ENCODE assay signal across 31 cellular contexts in the genomic region with DNA sequence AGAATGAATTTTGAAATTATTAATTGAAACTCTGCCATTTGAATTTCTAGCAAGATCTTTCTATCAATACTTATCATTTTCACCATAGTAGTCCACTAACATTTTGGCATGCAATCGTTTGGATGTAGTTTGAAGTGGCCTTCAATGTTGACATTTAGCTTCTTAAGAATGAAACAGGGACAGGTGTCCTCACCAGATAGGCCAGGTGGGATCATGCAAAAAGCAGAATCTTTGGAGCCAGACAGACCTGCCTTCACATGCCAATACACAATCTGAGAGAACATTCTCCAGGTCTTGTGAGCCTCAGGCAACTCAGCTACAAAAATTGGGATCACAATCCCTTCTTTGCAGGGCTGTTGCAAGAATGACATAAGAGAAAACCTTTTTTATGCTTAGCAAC.
"Had no signal": no experiment of that assay in that cellular context is flagged by ENCODE, and none has a peak within 500 bp of the region (broad histone marks: within the 10 kb centered on the region; RNA-seq: fewer than 3 reads in every experiment).

No MANE protein-coding gene starts in this region.

- H2AFZ ChIP-seq: PC-9 had no signal

- H3K27ac ChIP-seq: KMS-11, PC-9, RWPE1, SJCRH30, SK-N-MC had no signal

- H3K4me3 ChIP-seq: PC-9, SJCRH30, SK-N-MC had no signal

- H3K36me3 ChIP-seq: SJCRH30 had no signal

- ATAC-seq: Panc1, Right ventricle myocardium inferior, SK-N-SH treated with all-trans-retinoic acid at 6 μM for 48 hours, T-cell, T-helper 17 cell had no signal

- H3K4me1 ChIP-seq: SJCRH30 had no signal

- H3K27me3 ChIP-seq: SJCRH30 had no signal

- FAIRE-seq: RCC 7860 had no signal

- H3K9me3 ChIP-seq: SJCRH30 had no signal

- H3K4me2 ChIP-seq: KMS-11, PC-9 had no signal

- DNase-seq: Karpas-422, MM.1S, MV-4-11, NCI-H1092, NCI-H1417 treated with DMSO at 0.1 percent for 48 hours, NCI-H1436 treated with DMSO at 0.1 percent for 48 hours, NCI-H1694 treated with DMSO at 0.1 percent for 48 hours, NCI-H187 treated with DMSO at 0.1 percent for 48 hours, NCI-H2029, NCI-H2081, NCI-H2171 treated with DMSO at 0.1 percent for 48 hours, NCI-H2227 treated with DMSO at 0.1 percent for 48 hours, NCI-H345, NCI-H446, NCI-H510A treated with DMSO at 0.1 percent for 48 hours, NCI-H524 treated with DMSO at 0.1 percent for 48 hours, NCI-H526 treated with DMSO at 0.1 percent for 48 hours, NCI-H748 treated with DMSO at 0.1 percent for 48 hours, PC-9, SHP77, SIG-M5, SJCRH30, T-cell, T-helper 17 cell had no signal

- H3K9ac ChIP-seq: KMS-11 had no signal
